In genomic region chr4:6546681-6547447, GRCh38 we compare ENCODE assay signal across 1 cellular context.
TF ChIP-seq lines count a peak whose summit lies in the region.

No MANE protein-coding gene starts in this region.

TF ChIP-seq in HepG2, 621 proteins besides CTCF, POLR2A, EP300 and RAD21 (continued from another document and continues in another):
- TF ChIP-seq, protein P1, sequence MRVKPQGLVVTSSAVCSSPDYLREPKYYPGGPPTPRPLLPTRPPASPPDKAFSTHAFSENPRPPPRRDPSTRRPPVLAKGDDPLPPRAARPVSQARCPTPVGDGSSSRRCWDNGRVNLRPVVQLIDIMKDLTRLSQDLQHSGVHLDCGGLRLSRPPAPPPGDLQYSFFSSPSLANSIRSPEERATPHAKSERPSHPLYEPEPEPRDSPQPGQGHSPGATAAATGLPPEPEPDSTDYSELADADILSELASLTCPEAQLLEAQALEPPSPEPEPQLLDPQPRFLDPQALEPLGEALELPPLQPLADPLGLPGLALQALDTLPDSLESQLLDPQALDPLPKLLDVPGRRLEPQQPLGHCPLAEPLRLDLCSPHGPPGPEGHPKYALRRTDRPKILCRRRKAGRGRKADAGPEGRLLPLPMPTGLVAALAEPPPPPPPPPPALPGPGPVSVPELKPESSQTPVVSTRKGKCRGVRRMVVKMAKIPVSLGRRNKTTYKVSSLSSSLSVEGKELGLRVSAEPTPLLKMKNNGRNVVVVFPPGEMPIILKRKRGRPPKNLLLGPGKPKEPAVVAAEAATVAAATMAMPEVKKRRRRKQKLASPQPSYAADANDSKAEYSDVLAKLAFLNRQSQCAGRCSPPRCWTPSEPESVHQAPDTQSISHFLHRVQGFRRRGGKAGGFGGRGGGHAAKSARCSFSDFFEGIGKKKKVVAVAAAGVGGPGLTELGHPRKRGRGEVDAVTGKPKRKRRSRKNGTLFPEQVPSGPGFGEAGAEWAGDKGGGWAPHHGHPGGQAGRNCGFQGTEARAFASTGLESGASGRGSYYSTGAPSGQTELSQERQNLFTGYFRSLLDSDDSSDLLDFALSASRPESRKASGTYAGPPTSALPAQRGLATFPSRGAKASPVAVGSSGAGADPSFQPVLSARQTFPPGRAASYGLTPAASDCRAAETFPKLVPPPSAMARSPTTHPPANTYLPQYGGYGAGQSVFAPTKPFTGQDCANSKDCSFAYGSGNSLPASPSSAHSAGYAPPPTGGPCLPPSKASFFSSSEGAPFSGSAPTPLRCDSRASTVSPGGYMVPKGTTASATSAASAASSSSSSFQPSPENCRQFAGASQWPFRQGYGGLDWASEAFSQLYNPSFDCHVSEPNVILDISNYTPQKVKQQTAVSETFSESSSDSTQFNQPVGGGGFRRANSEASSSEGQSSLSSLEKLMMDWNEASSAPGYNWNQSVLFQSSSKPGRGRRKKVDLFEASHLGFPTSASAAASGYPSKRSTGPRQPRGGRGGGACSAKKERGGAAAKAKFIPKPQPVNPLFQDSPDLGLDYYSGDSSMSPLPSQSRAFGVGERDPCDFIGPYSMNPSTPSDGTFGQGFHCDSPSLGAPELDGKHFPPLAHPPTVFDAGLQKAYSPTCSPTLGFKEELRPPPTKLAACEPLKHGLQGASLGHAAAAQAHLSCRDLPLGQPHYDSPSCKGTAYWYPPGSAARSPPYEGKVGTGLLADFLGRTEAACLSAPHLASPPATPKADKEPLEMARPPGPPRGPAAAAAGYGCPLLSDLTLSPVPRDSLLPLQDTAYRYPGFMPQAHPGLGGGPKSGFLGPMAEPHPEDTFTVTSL (CRISPR knock-in tag; IDR thresholded peaks at IDR 0.05; ENCODE audit: borderline replicate concordance), result no peak
- TF ChIP-seq EED (CRISPR knock-in tag; IDR thresholded peaks at IDR 0.05) (no peak), NR2C2 (CRISPR knock-in tag; IDR thresholded peaks at IDR 0.05; ENCODE audit: borderline replicate concordance) (no peak), ZNF121 (CRISPR knock-in tag; IDR thresholded peaks at IDR 0.05) (no peak), ZNF253 (CRISPR knock-in tag; IDR thresholded peaks at IDR 0.05; ENCODE audit: borderline replicate concordance) (no peak), ZFP41 (CRISPR knock-in tag; IDR thresholded peaks at IDR 0.05; ENCODE audit: borderline replicate concordance) (peak; percentile 64; the same call in 1 of the 2 replicates), ZMAT3 (CRISPR knock-in tag; conservative IDR thresholded peaks at IDR 0.05) (no peak; the same call in 1 of the 2 replicates), HNRNPUL1 (IDR thresholded peaks at IDR 0.05; ENCODE audit: low read depth, low read length) (no peak), CHD4 (IDR thresholded peaks at IDR 0.05; ENCODE audit: borderline replicate concordance, low read length) (no peak), PRDM10 (CRISPR knock-in tag; IDR thresholded peaks at IDR 0.05; ENCODE audit: low read depth) (no peak), CREM (IDR thresholded peaks at IDR 0.05) (no peak), CREM (CRISPR knock-in tag; IDR thresholded peaks at IDR 0.05) (no peak), ZBTB46 (CRISPR knock-in tag; IDR thresholded peaks at IDR 0.05; ENCODE audit: borderline replicate concordance) (no peak), KAT7 (CRISPR knock-in tag; IDR thresholded peaks at IDR 0.05; ENCODE audit: borderline replicate concordance) (no peak), FUBP1 (CRISPR knock-in tag; IDR thresholded peaks at IDR 0.05; ENCODE audit: borderline replicate concordance) (no peak), ZNF782 (CRISPR knock-in tag; IDR thresholded peaks at IDR 0.05; ENCODE audit: borderline replicate concordance) (no peak), TEAD2 (CRISPR knock-in tag; IDR thresholded peaks at IDR 0.05) (peak; percentile 94; the same call in 1 of the 2 replicates), NR3C1 (CRISPR knock-in tag; IDR thresholded peaks at IDR 0.05) (no peak), ZBTB2 (CRISPR knock-in tag; IDR thresholded peaks at IDR 0.05; ENCODE audit: low read depth) (no peak), NR2F1 (CRISPR knock-in tag; IDR thresholded peaks at IDR 0.05) (no peak), ZNF512 (CRISPR knock-in tag; IDR thresholded peaks at IDR 0.05) (no peak), ZNF225 (CRISPR knock-in tag; IDR thresholded peaks at IDR 0.05) (peak; percentile 31; the same call in 1 of the 2 replicates), TP53 (CRISPR knock-in tag; conservative IDR thresholded peaks at IDR 0.05) (no peak; the same call in 1 of the 2 replicates), LBX2 (CRISPR knock-in tag; IDR thresholded peaks at IDR 0.05; ENCODE audit: borderline replicate concordance) (no peak), ZNF564 (CRISPR knock-in tag; IDR thresholded peaks at IDR 0.05) (no peak), ZNF362 (CRISPR knock-in tag; IDR thresholded peaks at IDR 0.05; ENCODE audit: borderline replicate concordance) (no peak), BCL3 (CRISPR knock-in tag; IDR thresholded peaks at IDR 0.05) (no peak), IRF2 (CRISPR knock-in tag; IDR thresholded peaks at IDR 0.05) (peak; percentile 53; the same call in 1 of the 2 replicates)
- TF ChIP-seq, protein P2, sequence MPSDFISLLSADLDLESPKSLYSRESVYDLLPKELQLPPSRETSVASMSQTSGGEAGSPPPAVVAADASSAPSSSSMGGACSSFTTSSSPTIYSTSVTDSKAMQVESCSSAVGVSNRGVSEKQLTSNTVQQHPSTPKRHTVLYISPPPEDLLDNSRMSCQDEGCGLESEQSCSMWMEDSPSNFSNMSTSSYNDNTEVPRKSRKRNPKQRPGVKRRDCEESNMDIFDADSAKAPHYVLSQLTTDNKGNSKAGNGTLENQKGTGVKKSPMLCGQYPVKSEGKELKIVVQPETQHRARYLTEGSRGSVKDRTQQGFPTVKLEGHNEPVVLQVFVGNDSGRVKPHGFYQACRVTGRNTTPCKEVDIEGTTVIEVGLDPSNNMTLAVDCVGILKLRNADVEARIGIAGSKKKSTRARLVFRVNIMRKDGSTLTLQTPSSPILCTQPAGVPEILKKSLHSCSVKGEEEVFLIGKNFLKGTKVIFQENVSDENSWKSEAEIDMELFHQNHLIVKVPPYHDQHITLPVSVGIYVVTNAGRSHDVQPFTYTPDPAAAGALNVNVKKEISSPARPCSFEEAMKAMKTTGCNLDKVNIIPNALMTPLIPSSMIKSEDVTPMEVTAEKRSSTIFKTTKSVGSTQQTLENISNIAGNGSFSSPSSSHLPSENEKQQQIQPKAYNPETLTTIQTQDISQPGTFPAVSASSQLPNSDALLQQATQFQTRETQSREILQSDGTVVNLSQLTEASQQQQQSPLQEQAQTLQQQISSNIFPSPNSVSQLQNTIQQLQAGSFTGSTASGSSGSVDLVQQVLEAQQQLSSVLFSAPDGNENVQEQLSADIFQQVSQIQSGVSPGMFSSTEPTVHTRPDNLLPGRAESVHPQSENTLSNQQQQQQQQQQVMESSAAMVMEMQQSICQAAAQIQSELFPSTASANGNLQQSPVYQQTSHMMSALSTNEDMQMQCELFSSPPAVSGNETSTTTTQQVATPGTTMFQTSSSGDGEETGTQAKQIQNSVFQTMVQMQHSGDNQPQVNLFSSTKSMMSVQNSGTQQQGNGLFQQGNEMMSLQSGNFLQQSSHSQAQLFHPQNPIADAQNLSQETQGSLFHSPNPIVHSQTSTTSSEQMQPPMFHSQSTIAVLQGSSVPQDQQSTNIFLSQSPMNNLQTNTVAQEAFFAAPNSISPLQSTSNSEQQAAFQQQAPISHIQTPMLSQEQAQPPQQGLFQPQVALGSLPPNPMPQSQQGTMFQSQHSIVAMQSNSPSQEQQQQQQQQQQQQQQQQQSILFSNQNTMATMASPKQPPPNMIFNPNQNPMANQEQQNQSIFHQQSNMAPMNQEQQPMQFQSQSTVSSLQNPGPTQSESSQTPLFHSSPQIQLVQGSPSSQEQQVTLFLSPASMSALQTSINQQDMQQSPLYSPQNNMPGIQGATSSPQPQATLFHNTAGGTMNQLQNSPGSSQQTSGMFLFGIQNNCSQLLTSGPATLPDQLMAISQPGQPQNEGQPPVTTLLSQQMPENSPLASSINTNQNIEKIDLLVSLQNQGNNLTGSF (CRISPR knock-in tag; IDR thresholded peaks at IDR 0.05), result peak; percentile 90; the same call in 1 of the 2 replicates
